ENCODE assay signal across 29 cellular contexts in the genomic region with DNA sequence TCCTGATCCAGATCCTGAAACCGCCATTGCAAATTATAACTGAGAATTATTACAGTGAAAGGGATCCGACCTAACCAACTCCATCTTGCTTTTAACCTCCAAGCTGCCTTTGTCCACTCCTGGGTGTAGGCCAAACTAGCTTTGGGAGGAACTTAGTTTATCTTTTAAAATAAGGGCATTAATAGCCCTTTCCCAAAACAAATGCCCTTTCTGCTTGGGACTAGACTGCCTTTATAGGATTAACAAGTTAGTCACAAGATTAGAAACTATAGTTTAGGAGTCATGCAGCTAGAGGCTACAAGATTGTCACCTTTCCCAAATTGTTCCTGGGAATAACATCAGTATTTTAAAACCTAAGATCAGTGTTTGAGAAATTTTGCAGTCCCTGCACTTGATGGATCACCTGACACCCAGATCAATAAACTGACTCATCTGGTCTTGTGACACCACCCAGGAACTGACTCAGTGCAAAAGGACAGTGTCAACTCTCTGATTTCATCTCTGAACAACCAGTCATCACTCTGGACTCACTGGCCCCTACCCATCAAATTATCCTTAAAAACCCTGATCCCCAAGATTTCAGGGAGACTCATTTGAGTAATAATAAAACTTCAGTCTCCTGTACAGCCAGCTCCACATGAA. TPM values are rescaled to one million over a fixed set of nuclear protein-coding genes. Genes with fewer than 3 reads are reported as not detected.
DNase-seq lines count a peak whose midpoint lies in the region; ATAC-seq and TF ChIP-seq lines count a peak whose summit lies in the region.
"Had no signal": no experiment of that assay in that cellular context is flagged by ENCODE, and none has a peak within 500 bp of the region (broad histone marks: within the 10 kb centered on the region; RNA-seq: fewer than 3 reads in every experiment).

No MANE protein-coding gene starts in this region.

- peaks cover 6% of the 10 kb centered on the region for H3K4me1 Mint-ChIP-seq in activated CD4-positive, alpha-beta T cell treated with anti-CD3 and anti-CD28 coated beads for 36 hours

- H3K9me3 ChIP-seq in mammary epithelial cell (replicated peaks; ENCODE audit: insufficient read depth, low read length) (peaks cover 32% of the 10 kb centered on the region), breast epithelium (peaks cover 32 to 54% of the 10 kb centered on the region in 2 donors)

- no peak for TF ChIP-seq CTCF in mammary epithelial cell (conservative IDR thresholded peaks at IDR 0.05 in 1 of 2, IDR thresholded peaks at IDR 0.05 in 1 of 2; ENCODE audit: extremely low read depth in 1 of 2, insufficient read depth in 1 of 2, low read depth in 1 of 2, low read length in 2 of 2)
- no peak for TF ChIP-seq CTCF in breast epithelium (IDR thresholded peaks at IDR 0.05)
- no peak for TF ChIP-seq CTCF in foreskin fibroblast (IDR thresholded peaks at IDR 0.05; ENCODE audit: low read depth, low read length)

- H3K9me3 Mint-ChIP-seq in activated CD4-positive, alpha-beta T cell treated with anti-CD3 and anti-CD28 coated beads for 36 hours (ENCODE audit: low read depth): peaks cover 34% of the 10 kb centered on the region

- H3K79me2 ChIP-seq in mammary epithelial cell (ENCODE audit: insufficient read depth, low read length): peaks cover 8% of the 10 kb centered on the region

- intact Hi-C loops in mammary epithelial cell (cut with micrococcal nuclease): no loop called here
- intact Hi-C loops in breast epithelium (cut with DNase I; ENCODE audit: low total_unique reads): no loop called here
- intact Hi-C loops in activated CD4-positive, alpha-beta T cell treated with anti-CD3 and anti-CD28 coated beads for 36 hours (cut with DNase I, micrococcal nuclease): no loop called here

- H3K4me3 Mint-ChIP-seq in activated CD4-positive, alpha-beta T cell treated with anti-CD3 and anti-CD28 coated beads for 36 hours: no peak overlapping the region
- H3K4me3 Mint-ChIP-seq: activated B cell treated with CpG ODN at 0.5 μM for 24 hours; activated CD4-positive, alpha-beta memory T cell treated with anti-CD3 and anti-CD28 coated beads, Interleukin-2, amount 10 ng/mL, durations not matched to agents 7 days and 5 days; activated naive CD8-positive, alpha-beta T cell; CD4-positive, alpha-beta memory T cell; central memory CD8-positive, alpha-beta T cell had no signal

- H3K36me3 Mint-ChIP-seq in activated CD4-positive, alpha-beta T cell treated with anti-CD3 and anti-CD28 coated beads for 36 hours (ENCODE audit: low read depth): peaks cover 23% of the 10 kb centered on the region

- no peaks in the 10 kb centered on the region for H3K4me1 ChIP-seq in mammary epithelial cell (ENCODE audit: insufficient read depth, low read length)
- H3K4me1 ChIP-seq in breast epithelium: no peaks in the 10 kb centered on the region
- H3K4me1 ChIP-seq: ascending aorta had no signal

- in situ Hi-C loops in mammary epithelial cell (cut with MboI; ENCODE audit: low sequenced_read_pairs in 2 of 2): no loop called here

- no peaks in the 10 kb centered on the region for H3K27me3 ChIP-seq in mammary epithelial cell (ENCODE audit: insufficient read depth, low read length)
- no peaks in the 10 kb centered on the region for H3K27me3 ChIP-seq in breast epithelium
- H3K27me3 ChIP-seq: ascending aorta, heart left ventricle, right atrium auricular region had no signal

- no peaks in the 10 kb centered on the region for H3K27me3 Mint-ChIP-seq in activated CD4-positive, alpha-beta T cell treated with anti-CD3 and anti-CD28 coated beads for 36 hours
- H3K27me3 Mint-ChIP-seq: activated B cell treated with CpG ODN at 0.5 μM for 24 hours; activated CD4-positive, alpha-beta memory T cell treated with anti-CD3 and anti-CD28 coated beads, Interleukin-2, amount 10 ng/mL, durations not matched to agents 7 days and 5 days; activated naive CD8-positive, alpha-beta T cell; central memory CD8-positive, alpha-beta T cell; naive B cell had no signal

- no peak overlapping the region for H3K9ac ChIP-seq in mammary epithelial cell (ENCODE audit: insufficient read depth, low read length)

- no peaks in the 10 kb centered on the region for H4K20me1 ChIP-seq in mammary epithelial cell (ENCODE audit: insufficient read depth, low read length)

- H3K27ac Mint-ChIP-seq in activated CD4-positive, alpha-beta T cell treated with anti-CD3 and anti-CD28 coated beads for 36 hours: no peak overlapping the region
- H3K27ac Mint-ChIP-seq: activated B cell treated with CpG ODN at 0.5 μM for 24 hours; activated CD4-positive, alpha-beta memory T cell treated with anti-CD3 and anti-CD28 coated beads, Interleukin-2, amount 10 ng/mL, durations not matched to agents 7 days and 5 days; activated naive CD8-positive, alpha-beta T cell; CD4-positive, alpha-beta memory T cell; naive B cell had no signal

- no peak overlapping the region for H3K4me3 ChIP-seq in mammary epithelial cell (replicated peaks in 1 of 3; ENCODE audit: insufficient read depth in 1 of 3, low read depth in 2 of 3, low read length in 3 of 3)
- H3K4me3 ChIP-seq in breast epithelium: no peak overlapping the region
- no peak overlapping the region for H3K4me3 ChIP-seq in foreskin fibroblast (ENCODE audit: low read depth in 1 of 2, low read length in 2 of 2)
- H3K4me3 ChIP-seq: ascending aorta, heart left ventricle, right atrium auricular region had no signal

- H3K27ac ChIP-seq in mammary epithelial cell (ENCODE audit: insufficient read depth, low read depth, low read length) (no peak overlapping the region), breast epithelium (no peak overlapping the region)
- H3K27ac ChIP-seq: 22Rv1, ascending aorta, heart left ventricle, right atrium auricular region had no signal

- ATAC-seq in activated CD4-positive, CD25-positive, alpha-beta regulatory T cell treated with anti-CD3 and anti-CD28 coated beads, Interleukin-2, amount 50 U/mL, for 24 hours: no peak
- ATAC-seq in activated CD4-positive, alpha-beta T cell treated with anti-CD3 and anti-CD28 coated beads for 36 hours: no peak
- ATAC-seq: heart left ventricle; left colon; stimulated activated naive CD8-positive, alpha-beta T cell treated with anti-CD3 and anti-CD28 coated beads, Interleukin-15, Interleukin-2, amounts not matched to agents 100 U/mL and 50 U/mL, for 24 hours had no signal

- no peak for TF ChIP-seq POLR2A in breast epithelium (IDR thresholded peaks at IDR 0.05)

- 74% methylated on average over 2 of the region's 2 CpGs for WGBS in mammary epithelial cell (ENCODE audit: low coverage, missing lambda C conversion rate)

- CTCF ChIA-PET in mammary epithelial cell (lab: Charles Lee; ENCODE audit: low non-redundant PET): no interaction called here
- CTCF ChIA-PET in activated CD4-positive, alpha-beta T cell treated with anti-CD3 and anti-CD28 coated beads for 36 hours (lab: Charles Lee): interaction anchor here (0.6 kb wide), 1 partner anchor 293 kb away, joined by 3 read pairs; no protein-coding TSS in a partner anchor

- H3K36me3 ChIP-seq in mammary epithelial cell (ENCODE audit: insufficient read depth, low read length) (no peaks in the 10 kb centered on the region), breast epithelium (no peaks in the 10 kb centered on the region)
- H3K36me3 ChIP-seq: ascending aorta, heart left ventricle, right atrium auricular region had no signal

- no TSS peak for BruUV-seq in mammary epithelial cell (replicated peaks; lab: Mats Ljungman, UMichigan)

- no peak overlapping the region for H2AFZ ChIP-seq in mammary epithelial cell (ENCODE audit: low read depth, low read length)

- POLR2A ChIA-PET in activated CD4-positive, alpha-beta T cell treated with anti-CD3 and anti-CD28 coated beads for 36 hours (lab: Charles Lee): no interaction called here

- H3K4me2 ChIP-seq in mammary epithelial cell (ENCODE audit: insufficient read depth, low read depth, low read length): no peak overlapping the region

- DNase-seq in mammary epithelial cell (peak; percentile 44), breast epithelium (ENCODE audit: low spot score in 2 of 2) (no peak), SW480 (ENCODE audit: low spot score) (peak; percentile 7), foreskin fibroblast (peak; percentile 56 to 68), iPS-NIHi11 (ENCODE audit: low spot score) (no peak), SK-N-DZ (ENCODE audit: low spot score) (no peak)
- DNase-seq in activated CD4-positive, alpha-beta T cell treated with anti-CD3 and anti-CD28 coated beads for 36 hours: no peak
- DNase-seq: activated B cell treated with CpG ODN at 0.5 μM for 24 hours; activated CD4-positive, alpha-beta memory T cell treated with anti-CD3 and anti-CD28 coated beads, Interleukin-2, amount 10 ng/mL, durations not matched to agents 7 days and 5 days; CD4-positive, alpha-beta memory T cell; GOT3; heart left ventricle; left colon; mesendoderm; naive B cell; NCI-H1105; NCI-H2029 treated with DMSO at 0.1 percent for 48 hours; NCI-H446 treated with DMSO at 0.1 percent for 48 hours; Right ventricle myocardium superior; stimulated activated CD4-positive, alpha-beta T cell treated with anti-CD3 and anti-CD28 coated beads, Interleukin-4, amount 100 ng/mL, for 24 hours; stimulated activated naive CD8-positive, alpha-beta T cell treated with anti-CD3 and anti-CD28 coated beads, Interleukin-15, Interleukin-2, amounts not matched to agents 100 U/mL and 50 U/mL, for 24 hours; T1000 had no signal

- dilution Hi-C loops in mammary epithelial cell (cut with HindIII; ENCODE audit: low sequenced_read_pairs): no loop called here

RNA-seq across cellular contexts. Expression of gene ZNF841, which starts 4.1 kb away (rescaled TPM):
- total RNA-seq in mammary epithelial cell (10 to 100 TPM; 25.2 to 28.9 TPM), breast epithelium (10 to 100 TPM; 16.0 to 25.9 (median 19.3) TPM)
- polyA plus RNA-seq in mammary epithelial cell: 3.7 TPM
- 11.6 TPM for polyA minus RNA-seq in mammary epithelial cell
- polyA plus RNA-seq in SK-N-DZ (2014; cell fraction: cytosol; rRNA removed): 3.1 and 6.5 TPM in 2 replicates
- polyA plus RNA-seq in SK-N-DZ (2014; cell fraction: nucleus; rRNA removed): 6.8 and 10.0 TPM in 2 replicates
- 10 to 100 TPM; 18.0 to 20.3 TPM for total RNA-seq in activated CD4-positive, alpha-beta T cell treated with anti-CD3 and anti-CD28 coated beads for 36 hours
- total RNA-seq: OCI-LY7 had no signal

RNA-seq across cellular contexts. Expression of gene ZNF616, which starts 40.1 kb away (rescaled TPM):
- total RNA-seq in mammary epithelial cell (10 to 100 TPM in 1 of 2 donors, 1 to 10 TPM in 1; 9.7 to 10.3 TPM), breast epithelium (10 to 100 TPM in 1 of 3 donors, 1 to 10 TPM in 2; 5.8 to 14.0 (median 7.2) TPM)
- polyA plus RNA-seq in mammary epithelial cell: 3.0 TPM
- polyA minus RNA-seq in mammary epithelial cell: 11.1 TPM
- 7.3 and 8.6 TPM in 2 replicates for polyA plus RNA-seq in SK-N-DZ (2014; cell fraction: cytosol; rRNA removed)
- polyA plus RNA-seq in SK-N-DZ (2014; cell fraction: nucleus; rRNA removed): 2.8 and 3.5 TPM in 2 replicates
- total RNA-seq in activated CD4-positive, alpha-beta T cell treated with anti-CD3 and anti-CD28 coated beads for 36 hours: 10 to 100 TPM; 13.9 to 15.7 TPM

RNA-seq across cellular contexts. Expression of gene ZNF432, which starts 51.0 kb away (rescaled TPM):
- total RNA-seq in mammary epithelial cell (10 to 100 TPM in 1 of 2 donors, 1 to 10 TPM in 1; 9.3 to 26.5 TPM), breast epithelium (10 to 100 TPM; 12.0 to 19.3 (median 13.4) TPM)
- 2.2 TPM for polyA plus RNA-seq in mammary epithelial cell
- polyA minus RNA-seq in mammary epithelial cell: 4.7 TPM
- 4.2 and 9.7 TPM in 2 replicates for polyA plus RNA-seq in SK-N-DZ (2014; cell fraction: cytosol; rRNA removed)
- 11.0 and 13.3 TPM in 2 replicates for polyA plus RNA-seq in SK-N-DZ (2014; cell fraction: nucleus; rRNA removed)
- total RNA-seq in activated CD4-positive, alpha-beta T cell treated with anti-CD3 and anti-CD28 coated beads for 36 hours: 10 to 100 TPM; 11.5 to 12.8 TPM
- total RNA-seq: OCI-LY7 had no signal

Comparison
In these comparisons a context has a peak if more than half of its experiments do, and no peak if none do; other contexts are left out.
1. DNase-seq: peak in mammary epithelial cell (single experiment), SW480 (single experiment) and foreskin fibroblast (2 of 2); none in breast epithelium (0 of 2), iPS-NIHi11 (single experiment), SK-N-DZ (single experiment) and activated CD4-positive, alpha-beta T cell treated with anti-CD3 and anti-CD28 coated beads for 36 hours (single experiment).